ENCODE assay signal across 1 cellular context in the genomic region with DNA sequence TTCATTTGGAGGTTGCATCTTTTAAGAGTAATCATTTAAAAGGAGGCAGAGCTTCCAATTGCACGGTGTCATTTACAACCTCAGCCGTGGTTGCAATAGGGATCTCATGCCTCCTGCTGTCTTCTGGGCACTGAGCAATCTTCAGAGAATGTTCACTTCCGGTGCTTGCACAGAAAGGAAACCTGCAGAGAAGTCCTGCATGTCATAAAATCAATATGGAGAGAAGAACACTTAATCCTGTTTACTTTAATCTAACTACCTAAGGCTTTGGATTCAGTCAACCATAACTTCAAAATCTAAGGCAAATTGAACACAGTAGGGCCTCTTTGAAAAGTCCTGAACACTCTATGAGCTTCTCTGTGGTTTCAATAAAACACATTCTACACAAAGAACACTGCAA.
TF ChIP-seq lines count a peak whose summit lies in the region.

No MANE protein-coding gene starts in this region.

TF ChIP-seq in SK-N-SH, 30 proteins besides CTCF, POLR2A, EP300 and RAD21 (continued from another document):
- TF ChIP-seq, protein P1, sequence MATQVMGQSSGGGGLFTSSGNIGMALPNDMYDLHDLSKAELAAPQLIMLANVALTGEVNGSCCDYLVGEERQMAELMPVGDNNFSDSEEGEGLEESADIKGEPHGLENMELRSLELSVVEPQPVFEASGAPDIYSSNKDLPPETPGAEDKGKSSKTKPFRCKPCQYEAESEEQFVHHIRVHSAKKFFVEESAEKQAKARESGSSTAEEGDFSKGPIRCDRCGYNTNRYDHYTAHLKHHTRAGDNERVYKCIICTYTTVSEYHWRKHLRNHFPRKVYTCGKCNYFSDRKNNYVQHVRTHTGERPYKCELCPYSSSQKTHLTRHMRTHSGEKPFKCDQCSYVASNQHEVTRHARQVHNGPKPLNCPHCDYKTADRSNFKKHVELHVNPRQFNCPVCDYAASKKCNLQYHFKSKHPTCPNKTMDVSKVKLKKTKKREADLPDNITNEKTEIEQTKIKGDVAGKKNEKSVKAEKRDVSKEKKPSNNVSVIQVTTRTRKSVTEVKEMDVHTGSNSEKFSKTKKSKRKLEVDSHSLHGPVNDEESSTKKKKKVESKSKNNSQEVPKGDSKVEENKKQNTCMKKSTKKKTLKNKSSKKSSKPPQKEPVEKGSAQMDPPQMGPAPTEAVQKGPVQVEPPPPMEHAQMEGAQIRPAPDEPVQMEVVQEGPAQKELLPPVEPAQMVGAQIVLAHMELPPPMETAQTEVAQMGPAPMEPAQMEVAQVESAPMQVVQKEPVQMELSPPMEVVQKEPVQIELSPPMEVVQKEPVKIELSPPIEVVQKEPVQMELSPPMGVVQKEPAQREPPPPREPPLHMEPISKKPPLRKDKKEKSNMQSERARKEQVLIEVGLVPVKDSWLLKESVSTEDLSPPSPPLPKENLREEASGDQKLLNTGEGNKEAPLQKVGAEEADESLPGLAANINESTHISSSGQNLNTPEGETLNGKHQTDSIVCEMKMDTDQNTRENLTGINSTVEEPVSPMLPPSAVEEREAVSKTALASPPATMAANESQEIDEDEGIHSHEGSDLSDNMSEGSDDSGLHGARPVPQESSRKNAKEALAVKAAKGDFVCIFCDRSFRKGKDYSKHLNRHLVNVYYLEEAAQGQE (IDR thresholded peaks at IDR 0.05; ENCODE audit: low read depth, low read length), result no peak
- TF ChIP-seq GATA2 (CRISPR knock-in tag; IDR thresholded peaks at IDR 0.05) (no peak), RXRA (IDR thresholded peaks at IDR 0.05; ENCODE audit: borderline replicate concordance, low read depth) (no peak), SMC3 (IDR thresholded peaks at IDR 0.05; ENCODE audit: low read depth, low read length) (no peak), RCOR1 (IDR thresholded peaks at IDR 0.05; ENCODE audit: low read length) (no peak), GABPA (IDR thresholded peaks at IDR 0.05; ENCODE audit: low read depth) (no peak), FOSL2 (IDR thresholded peaks at IDR 0.05; ENCODE audit: borderline replicate concordance, low read depth) (no peak), MAX (IDR thresholded peaks at IDR 0.05; ENCODE audit: low read depth) (no peak), TEAD4 (IDR thresholded peaks at IDR 0.05; ENCODE audit: borderline replicate concordance, insufficient read depth) (no peak), ZBTB33 (IDR thresholded peaks at IDR 0.05; ENCODE audit: borderline replicate concordance, low read depth) (no peak), SIN3A (IDR thresholded peaks at IDR 0.05; ENCODE audit: borderline replicate concordance, low read depth, low read length) (no peak), NRF1 (IDR thresholded peaks at IDR 0.05; ENCODE audit: low read depth, low read length) (no peak), MEF2A (IDR thresholded peaks at IDR 0.05; ENCODE audit: borderline replicate concordance, low read depth) (no peak)
- TF ChIP-seq, protein P2, sequence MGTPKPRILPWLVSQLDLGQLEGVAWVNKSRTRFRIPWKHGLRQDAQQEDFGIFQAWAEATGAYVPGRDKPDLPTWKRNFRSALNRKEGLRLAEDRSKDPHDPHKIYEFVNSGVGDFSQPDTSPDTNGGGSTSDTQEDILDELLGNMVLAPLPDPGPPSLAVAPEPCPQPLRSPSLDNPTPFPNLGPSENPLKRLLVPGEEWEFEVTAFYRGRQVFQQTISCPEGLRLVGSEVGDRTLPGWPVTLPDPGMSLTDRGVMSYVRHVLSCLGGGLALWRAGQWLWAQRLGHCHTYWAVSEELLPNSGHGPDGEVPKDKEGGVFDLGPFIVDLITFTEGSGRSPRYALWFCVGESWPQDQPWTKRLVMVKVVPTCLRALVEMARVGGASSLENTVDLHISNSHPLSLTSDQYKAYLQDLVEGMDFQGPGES (IDR thresholded peaks at IDR 0.05; ENCODE audit: low read depth, low read length), result no peak
- TF ChIP-seq, protein P3, sequence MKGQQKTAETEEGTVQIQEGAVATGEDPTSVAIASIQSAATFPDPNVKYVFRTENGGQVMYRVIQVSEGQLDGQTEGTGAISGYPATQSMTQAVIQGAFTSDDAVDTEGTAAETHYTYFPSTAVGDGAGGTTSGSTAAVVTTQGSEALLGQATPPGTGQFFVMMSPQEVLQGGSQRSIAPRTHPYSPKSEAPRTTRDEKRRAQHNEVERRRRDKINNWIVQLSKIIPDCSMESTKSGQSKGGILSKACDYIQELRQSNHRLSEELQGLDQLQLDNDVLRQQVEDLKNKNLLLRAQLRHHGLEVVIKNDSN (IDR thresholded peaks at IDR 0.05; ENCODE audit: borderline replicate concordance, low read depth), result no peak
